Comparison of ENCODE assay signal across 11 cellular contexts in genomic region chr14:68633131-68633991, GRCh38.
A peak's percentile ranks its signal among the peaks of the same experiment; 100 is the strongest.
DNase-seq lines count a peak whose midpoint lies in the region; ATAC-seq lines count a peak whose summit lies in the region.
"Had no signal": no experiment of that assay in that cellular context is flagged by ENCODE, and none has a peak within 500 bp of the region (broad histone marks: within the 10 kb centered on the region; RNA-seq: fewer than 3 reads in every experiment).

No MANE protein-coding gene starts in this region.

- H3K27me3 Mint-ChIP-seq in activated CD8-positive, alpha-beta memory T cell treated with anti-CD3 and anti-CD28 coated beads, Interleukin-2, amount 10 ng/mL, durations not matched to agents 7 days and 5 days: peaks cover 14% of the 10 kb centered on the region

- peaks cover 0 to 5% (median 0%) of the 10 kb centered on the region in 11 experiments; a peak in 3 of 22 replicates for H3K27me3 ChIP-seq in BLaER1 treated with 17β-estradiol and CSF1 and Interleukin-3, amounts not matched to agents 10 nM and 100 nM

- ATAC-seq in Right ventricle myocardium superior (ENCODE audit: poor library complexity) (peak; percentile 70), GM18870 (IDR thresholded peaks at IDR 0.05; ENCODE audit: unreplicated experiment) (no peak), GM18907 (IDR thresholded peaks at IDR 0.05; ENCODE audit: unreplicated experiment) (no peak)
- ATAC-seq in activated CD8-positive, alpha-beta memory T cell treated with anti-CD3 and anti-CD28 coated beads, Interleukin-2, amount 10 ng/mL, durations not matched to agents 7 days and 5 days: no peak

- DNase-seq in amygdala (lab: John Stamatoyannopoulos, UW): peak in 52 of 56 donors; percentile 33 to 90 (median 72)
- DNase-seq in Right ventricle myocardium superior: peak; percentile 80
- DNase-seq in pons (ENCODE audit: low spot score): peak; percentile 97
- no peak for DNase-seq in SW480 (ENCODE audit: low spot score)
- DNase-seq in activated CD8-positive, alpha-beta memory T cell treated with anti-CD3 and anti-CD28 coated beads, Interleukin-2, amount 10 ng/mL, durations not matched to agents 7 days and 5 days: no peak
- DNase-seq: activated naive CD4-positive, alpha-beta T cell treated with anti-CD3 and anti-CD28 coated beads for 36 hours; COR-L47 had no signal

- no peak overlapping the region for H3K4me3 Mint-ChIP-seq in activated CD8-positive, alpha-beta memory T cell treated with anti-CD3 and anti-CD28 coated beads, Interleukin-2, amount 10 ng/mL, durations not matched to agents 7 days and 5 days
- H3K4me3 Mint-ChIP-seq: activated naive CD4-positive, alpha-beta T cell treated with anti-CD3 and anti-CD28 coated beads for 36 hours; stimulated activated naive CD8-positive, alpha-beta T cell treated with anti-CD3 and anti-CD28 coated beads, Interleukin-15, Interleukin-2, amounts not matched to agents 100 ng/mL and 50 ng/mL, for 24 hours had no signal

- H3K27ac ChIP-seq in BLaER1 treated with 17β-estradiol and CSF1 and Interleukin-3, amounts not matched to agents 10 nM and 100 nM: peak overlapping the region; percentile 66 to 92 (median 83)

- peaks cover 1% of the 10 kb centered on the region for H3K4me1 Mint-ChIP-seq in activated CD8-positive, alpha-beta memory T cell treated with anti-CD3 and anti-CD28 coated beads, Interleukin-2, amount 10 ng/mL, durations not matched to agents 7 days and 5 days

- H3K4me3 ChIP-seq in BLaER1 treated with 17β-estradiol and CSF1 and Interleukin-3, amounts not matched to agents 10 nM and 100 nM: peak overlapping the region in 4 of 10 experiments; percentile 4 to 27 (median 17); a peak in 5 of 20 replicates

- H3K4me1 ChIP-seq in BLaER1 treated with 17β-estradiol and CSF1 and Interleukin-3, amounts not matched to agents 10 nM and 100 nM: peaks cover 73 to 99% (median 90%) of the 10 kb centered on the region in 10 experiments

- no peaks in the 10 kb centered on the region for H3K36me3 Mint-ChIP-seq in activated CD8-positive, alpha-beta memory T cell treated with anti-CD3 and anti-CD28 coated beads, Interleukin-2, amount 10 ng/mL, durations not matched to agents 7 days and 5 days

- H3K9me3 Mint-ChIP-seq in activated CD8-positive, alpha-beta memory T cell treated with anti-CD3 and anti-CD28 coated beads, Interleukin-2, amount 10 ng/mL, durations not matched to agents 7 days and 5 days (ENCODE audit: low read depth): no peaks in the 10 kb centered on the region
- H3K9me3 Mint-ChIP-seq: activated naive CD4-positive, alpha-beta T cell treated with anti-CD3 and anti-CD28 coated beads for 36 hours; stimulated activated naive CD8-positive, alpha-beta T cell treated with anti-CD3 and anti-CD28 coated beads, Interleukin-15, Interleukin-2, amounts not matched to agents 100 ng/mL and 50 ng/mL, for 24 hours had no signal

- peak overlapping the region; percentile 51 to 79 (median 72) for H3K9ac ChIP-seq in BLaER1 treated with 17β-estradiol and CSF1 and Interleukin-3, amounts not matched to agents 10 nM and 100 nM

- H3K27ac Mint-ChIP-seq in activated CD8-positive, alpha-beta memory T cell treated with anti-CD3 and anti-CD28 coated beads, Interleukin-2, amount 10 ng/mL, durations not matched to agents 7 days and 5 days: no peak overlapping the region
- H3K27ac Mint-ChIP-seq: activated naive CD4-positive, alpha-beta T cell treated with anti-CD3 and anti-CD28 coated beads for 36 hours; stimulated activated naive CD8-positive, alpha-beta T cell treated with anti-CD3 and anti-CD28 coated beads, Interleukin-15, Interleukin-2, amounts not matched to agents 100 ng/mL and 50 ng/mL, for 24 hours had no signal

- no peaks in the 10 kb centered on the region for H3K36me3 ChIP-seq in BLaER1 treated with 17β-estradiol and CSF1 and Interleukin-3, amounts not matched to agents 10 nM and 100 nM

- no peaks in the 10 kb centered on the region for H4K20me1 ChIP-seq in BLaER1 treated with 17β-estradiol and CSF1 and Interleukin-3, amounts not matched to agents 10 nM and 100 nM

- intact Hi-C loops in Right ventricle myocardium superior (cut with DNase I): no loop called here

- CTCF ChIA-PET in activated CD8-positive, alpha-beta memory T cell treated with anti-CD3 and anti-CD28 coated beads, Interleukin-2, amount 10 ng/mL, durations not matched to agents 7 days and 5 days (lab: Charles Lee): no interaction called here

- no peaks in the 10 kb centered on the region for H3K9me3 ChIP-seq in BLaER1 treated with 17β-estradiol and CSF1 and Interleukin-3, amounts not matched to agents 10 nM and 100 nM (replicated peaks in 1 of 11)

- peak overlapping the region; percentile 66 to 89 (median 81) for H3K4me2 ChIP-seq in BLaER1 treated with 17β-estradiol and CSF1 and Interleukin-3, amounts not matched to agents 10 nM and 100 nM

Comparison
In these comparisons a context has a peak if more than half of its experiments do, and no peak if none do; other contexts are left out.
1. DNase-seq: peak in amygdala (52 of 56), Right ventricle myocardium superior (single experiment) and pons (single experiment); none in SW480 (single experiment) and activated CD8-positive, alpha-beta memory T cell treated with anti-CD3 and anti-CD28 coated beads, Interleukin-2, amount 10 ng/mL, durations not matched to agents 7 days and 5 days (single experiment).